In genomic region chr1:29365906-29366670, GRCh38 we compare ENCODE assay signal across 17 cellular contexts.
DNase-seq lines count a peak whose midpoint lies in the region; ATAC-seq and TF ChIP-seq lines count a peak whose summit lies in the region.
"Had no signal": no experiment of that assay in that cellular context is flagged by ENCODE, and none has a peak within 500 bp of the region (broad histone marks: within the 10 kb centered on the region; RNA-seq: fewer than 3 reads in every experiment).

No MANE protein-coding gene starts in this region.

- H3K14ac ChIP-seq in neuronal stem cell (ENCODE audit: low read length): no peak overlapping the region

- H2AFZ ChIP-seq in neuronal stem cell (ENCODE audit: low read length): no peak overlapping the region

- no peak overlapping the region for H2BK12ac ChIP-seq in neuronal stem cell (ENCODE audit: low read length)

- H3K23ac ChIP-seq in neuronal stem cell (ENCODE audit: low read depth, low read length, poor library complexity): no peak overlapping the region

- H4K91ac ChIP-seq in neuronal stem cell (ENCODE audit: low read depth, low read length, poor library complexity): no peak overlapping the region

- no peak overlapping the region for H3K4me2 ChIP-seq in neuronal stem cell (ENCODE audit: insufficient read depth, low read length, poor library complexity, severe bottlenecking)
- H3K4me2 ChIP-seq: A549 had no signal

- peak overlapping the region; percentile 18 for H2AK5ac ChIP-seq in neuronal stem cell (ENCODE audit: low read depth, low read length)

- no peak overlapping the region for H3K27ac ChIP-seq in endodermal cell (ENCODE audit: low read depth, low read length)
- no peak overlapping the region for H3K27ac ChIP-seq in neuronal stem cell (replicated peaks; ENCODE audit: low read length)
- H3K27ac ChIP-seq: 22Rv1, A549, C4-2B had no signal

- WGBS in endodermal cell (ENCODE audit: insufficient coverage in 1 of 2, insufficient read length in 1 of 2), 2 experiments: 93 to 100% methylated on average over 2 to 11 of the region's 11 CpGs
- WGBS in neuronal stem cell (ENCODE audit: extremely low coverage in 2 of 2, insufficient read length in 2 of 2, insufficient replicate concordance in 1 of 2), 2 donors: no CpG with 5 or more reads among the region's 11 CpGs

- H3K4me1 ChIP-seq in endodermal cell (ENCODE audit: control insufficient read depth, insufficient read depth, low read length) (no peaks in the 10 kb centered on the region), neuronal stem cell (ENCODE audit: control insufficient read depth in 2 of 2, insufficient read depth in 1 of 2, low read depth in 1 of 2, low read length in 2 of 2) (no peaks in the 10 kb centered on the region)
- H3K4me1 ChIP-seq: A549, Caco-2 had no signal

- H3K27ac Mint-ChIP-seq in endodermal cell: no peak overlapping the region
- H3K27ac Mint-ChIP-seq: CD4-positive, alpha-beta T cell; HFFc6 had no signal

- DNase-seq in activated effector memory CD4-positive, alpha-beta T cell treated with anti-CD3 and anti-CD28 coated beads, Interleukin-2, amount 50 U/mL, for 16 hours: peak; percentile 30
- DNase-seq in activated effector memory CD4-positive, alpha-beta T cell treated with Interleukin-2 at 50 U/mL for 16 hours: no peak
- DNase-seq in endodermal cell: peak; percentile 17
- no peak for DNase-seq in neuronal stem cell (ENCODE audit: low spot score)
- no peak for DNase-seq in NCI-H345 treated with DMSO at 0.1 percent for 48 hours (lab: John Stamatoyannopoulos, UW; ENCODE audit: unreplicated experiment)
- DNase-seq in activated CD4-positive, alpha-beta T cell treated with anti-CD3 and anti-CD28 coated beads for 4 hours: no peak
- DNase-seq: AML-193; Caco-2; CD4-positive, alpha-beta T cell; HCEC 1CT; HFFc6; IMR-90; KBM-7 had no signal

- H3K4me3 ChIP-seq in endodermal cell (ENCODE audit: low read length) (no peak overlapping the region), neuronal stem cell (ENCODE audit: low read length in 2 of 2) (no peak overlapping the region)
- H3K4me3 ChIP-seq: A549 had no signal

- no peak overlapping the region for H3K9ac ChIP-seq in endodermal cell (ENCODE audit: extremely low read depth, low read length, poor library complexity, severe bottlenecking)
- no peak overlapping the region for H3K9ac ChIP-seq in neuronal stem cell (ENCODE audit: low read depth, low read length, poor library complexity)

- no peaks in the 10 kb centered on the region for H3K36me3 ChIP-seq in endodermal cell (ENCODE audit: control insufficient read depth, insufficient read depth, low read length)
- no peaks in the 10 kb centered on the region for H3K36me3 ChIP-seq in neuronal stem cell (replicated peaks in 1 of 2; ENCODE audit: control insufficient read depth in 2 of 2, insufficient read depth in 2 of 2, low read length in 2 of 2)

- ATAC-seq in GM21737 (IDR thresholded peaks at IDR 0.05; ENCODE audit: unreplicated experiment): no peak
- ATAC-seq: A549 had no signal

- H3K79me1 ChIP-seq in neuronal stem cell (ENCODE audit: low read depth, low read length): no peaks in the 10 kb centered on the region

- no peak overlapping the region for H4K8ac ChIP-seq in neuronal stem cell (ENCODE audit: low read depth, low read length)

- no peak overlapping the region for H2BK120ac ChIP-seq in neuronal stem cell (ENCODE audit: low read depth, low read length)

- peaks cover 18% of the 10 kb centered on the region for H3K27me3 Mint-ChIP-seq in endodermal cell (ENCODE audit: insufficient read depth)

- no peaks in the 10 kb centered on the region for H3K36me3 Mint-ChIP-seq in endodermal cell (ENCODE audit: low read depth)

- H3K27me3 ChIP-seq in endodermal cell (ENCODE audit: control insufficient read depth, insufficient read depth, low read length, poor library complexity, severe bottlenecking) (peaks cover 7% of the 10 kb centered on the region), neuronal stem cell (ENCODE audit: control insufficient read depth in 3 of 3, insufficient read depth in 3 of 3, low read depth in 1 of 3, low read length in 3 of 3) (peaks cover 0 to 12% (median 0%) of the 10 kb centered on the region in 3 experiments)

- H3K4ac ChIP-seq in neuronal stem cell (ENCODE audit: low read length): no peak overlapping the region

- H3K18ac ChIP-seq in neuronal stem cell (ENCODE audit: low read length): peak overlapping the region; percentile 52

- peaks cover 1% of the 10 kb centered on the region for H3K4me1 Mint-ChIP-seq in endodermal cell

- H3K9me3 ChIP-seq in endodermal cell (ENCODE audit: control insufficient read depth, low read length) (no peaks in the 10 kb centered on the region), neuronal stem cell (replicated peaks in 1 of 2; ENCODE audit: control insufficient read depth in 2 of 2, insufficient read depth in 1 of 2, low read depth in 1 of 2, low read length in 2 of 2) (no peaks in the 10 kb centered on the region)
- H3K9me3 ChIP-seq: A549, Caco-2 had no signal

- no peak overlapping the region for H2BK5ac ChIP-seq in neuronal stem cell (ENCODE audit: low read length)

- H2BK15ac ChIP-seq in neuronal stem cell (ENCODE audit: low read length): no peak overlapping the region

- no peaks in the 10 kb centered on the region for H3K9me3 Mint-ChIP-seq in endodermal cell
- H3K9me3 Mint-ChIP-seq: CD4-positive, alpha-beta T cell; HFFc6 had no signal

- H3K4me3 Mint-ChIP-seq in endodermal cell: no peak overlapping the region
- H3K4me3 Mint-ChIP-seq: CD4-positive, alpha-beta T cell; HFFc6 had no signal

- no peak for TF ChIP-seq CTCF in endodermal cell (conservative IDR thresholded peaks at IDR 0.05)

Comparison
In these comparisons a context has a peak if more than half of its experiments do, and no peak if none do; other contexts are left out.
1. DNase-seq: peak in activated effector memory CD4-positive, alpha-beta T cell treated with anti-CD3 and anti-CD28 coated beads, Interleukin-2, amount 50 U/mL, for 16 hours (single experiment) and endodermal cell (single experiment); none in activated effector memory CD4-positive, alpha-beta T cell treated with Interleukin-2 at 50 U/mL for 16 hours (single experiment), neuronal stem cell (single experiment), NCI-H345 treated with DMSO at 0.1 percent for 48 hours (single experiment) and activated CD4-positive, alpha-beta T cell treated with anti-CD3 and anti-CD28 coated beads for 4 hours (0 of 2).